Comparison of ENCODE assay signal across 8 cellular contexts in the genomic region with DNA sequence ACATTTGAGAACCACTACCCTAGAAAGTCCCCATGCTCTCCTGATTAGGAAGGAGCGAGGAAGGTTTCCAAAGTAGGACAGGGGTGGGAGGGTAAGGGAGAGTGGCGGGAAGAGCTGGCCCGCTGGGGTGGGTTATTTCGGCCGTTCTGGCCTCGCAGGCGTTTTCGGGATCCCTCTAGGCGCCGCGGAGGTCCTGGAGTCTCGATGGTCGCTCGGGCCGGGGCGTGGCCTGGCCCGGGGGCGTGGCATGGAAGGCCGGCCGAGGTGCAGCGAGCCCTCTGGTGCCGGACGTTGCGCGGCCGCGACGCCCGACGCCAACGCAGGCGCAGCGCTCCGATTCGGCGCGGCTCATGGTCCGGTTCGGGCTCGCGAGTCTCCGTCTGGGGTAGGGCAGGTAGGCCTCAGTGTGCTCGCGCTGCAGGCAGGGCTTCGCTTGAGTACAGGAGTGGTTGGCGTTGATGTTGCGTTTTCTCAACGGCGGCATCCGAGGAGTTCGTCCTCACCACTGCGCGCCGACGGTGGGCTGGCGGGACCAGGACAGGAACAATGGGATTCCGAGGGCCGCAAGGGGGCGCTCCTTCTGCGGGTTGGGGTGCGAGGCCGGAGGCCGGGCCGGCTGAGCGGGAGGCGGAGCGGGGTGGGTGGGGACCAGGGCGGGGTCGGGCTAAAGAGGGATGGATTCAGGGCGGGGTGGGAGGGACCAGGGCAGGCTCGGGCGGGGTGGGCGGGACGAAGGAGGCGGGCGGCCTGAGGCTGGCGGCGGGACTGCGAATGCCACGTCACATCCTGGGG. TPM values are rescaled to one million over a fixed set of nuclear protein-coding genes. Genes with fewer than 3 reads are reported as not detected.
DNase-seq lines count a peak whose midpoint lies in the region; ATAC-seq lines count a peak whose summit lies in the region.

A gene with protein sequence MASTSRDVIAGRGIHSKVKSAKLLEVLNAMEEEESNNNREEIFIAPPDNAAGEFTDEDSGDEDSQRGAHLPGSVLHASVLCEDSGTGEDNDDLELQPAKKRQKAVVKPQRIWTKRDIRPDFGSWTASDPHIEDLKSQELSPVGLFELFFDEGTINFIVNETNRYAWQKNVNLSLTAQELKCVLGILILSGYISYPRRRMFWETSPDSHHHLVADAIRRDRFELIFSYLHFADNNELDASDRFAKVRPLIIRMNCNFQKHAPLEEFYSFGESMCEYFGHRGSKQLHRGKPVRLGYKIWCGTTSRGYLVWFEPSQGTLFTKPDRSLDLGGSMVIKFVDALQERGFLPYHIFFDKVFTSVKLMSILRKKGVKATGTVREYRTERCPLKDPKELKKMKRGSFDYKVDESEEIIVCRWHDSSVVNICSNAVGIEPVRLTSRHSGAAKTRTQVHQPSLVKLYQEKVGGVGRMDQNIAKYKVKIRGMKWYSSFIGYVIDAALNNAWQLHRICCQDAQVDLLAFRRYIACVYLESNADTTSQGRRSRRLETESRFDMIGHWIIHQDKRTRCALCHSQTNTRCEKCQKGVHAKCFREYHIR (plus strand): TSS at position 287 of the 792 bp plus-strand sequence. CDS start 7,628 bp downstream, outside the sequence.

- H3K27ac ChIP-seq in CD4-positive, alpha-beta memory T cell (ENCODE audit: low read depth, low read length) = peak within 1 kb of the TSS; percentile 77
- H3K27ac ChIP-seq in ectodermal cell (ENCODE audit: insufficient read depth, low read depth, low read length, poor library complexity, severe bottlenecking) = peak within 1 kb of the TSS; percentile 99

- CTCF ChIA-PET in CD4-positive, alpha-beta memory T cell (lab: Charles Lee; ENCODE audit: partially characterized antibody) = interaction anchor here (0.7 to 1.4 kb wide), 5 partner anchors 20 to 80 kb away, joined by 3 to 5 read pairs (median 4); a partner anchor contains a TSS
- CTCF ChIA-PET in activated CD4-positive, alpha-beta memory T cell treated with anti-CD3 and anti-CD28 coated beads, Interleukin-2, amount 10 ng/mL, durations not matched to agents 7 days and 5 days (lab: Charles Lee) = interaction anchor here (0.6 to 1.9 kb wide), 4 partner anchors 9 to 68 kb away, joined by 3 to 11 read pairs (median 3); a partner anchor contains a TSS

- 1% methylated on average over 79 to 80 of the region's 80 CpGs for WGBS in ectodermal cell, 2 experiments

- no peaks in the 10 kb centered on the region for H3K9me3 ChIP-seq in CD4-positive, alpha-beta memory T cell (ENCODE audit: control insufficient read depth in 1 of 2, low read length in 2 of 2)
- no peaks in the 10 kb centered on the region for H3K9me3 ChIP-seq in ectodermal cell (ENCODE audit: control insufficient read depth, low read length)

- H3K27ac Mint-ChIP-seq in CD4-positive, alpha-beta memory T cell = peak within 1 kb of the TSS; percentile 92 to 99 (median 99)
- peak within 1 kb of the TSS; percentile 98 for H3K27ac Mint-ChIP-seq in activated CD4-positive, alpha-beta memory T cell treated with anti-CD3 and anti-CD28 coated beads, Interleukin-2, amount 10 ng/mL, durations not matched to agents 7 days and 5 days

- POLR2A ChIA-PET in CD4-positive, alpha-beta memory T cell (lab: Charles Lee; ENCODE audit: partially characterized antibody) = interaction anchor here (0.6 to 2.0 kb wide), 6 partner anchors 32 to 79 kb away, joined by 3 to 28 read pairs (median 10); a partner anchor contains a TSS
- POLR2A ChIA-PET in activated CD4-positive, alpha-beta memory T cell treated with anti-CD3 and anti-CD28 coated beads, Interleukin-2, amount 10 ng/mL, durations not matched to agents 7 days and 5 days (lab: Charles Lee) = interaction anchor here (0.7 to 1.5 kb wide), 5 partner anchors 19 to 80 kb away, joined by 3 read pairs; a partner anchor contains a TSS

- peaks cover 26 to 59% (median 35%) of the 10 kb centered on the region in 4 donors for H3K4me1 Mint-ChIP-seq in CD4-positive, alpha-beta memory T cell
- peaks cover 46% of the 10 kb centered on the region for H3K4me1 Mint-ChIP-seq in activated CD4-positive, alpha-beta memory T cell treated with anti-CD3 and anti-CD28 coated beads, Interleukin-2, amount 10 ng/mL, durations not matched to agents 7 days and 5 days

- H3K36me3 ChIP-seq in CD4-positive, alpha-beta memory T cell (ENCODE audit: insufficient read depth, low read length) = no peaks in the 10 kb centered on the region
- no peaks in the 10 kb centered on the region for H3K36me3 ChIP-seq in ectodermal cell (ENCODE audit: control insufficient read depth, insufficient read depth, low read length)

- peaks cover 0 to 2% of the 10 kb centered on the region in 2 donors for H3K27me3 Mint-ChIP-seq in CD4-positive, alpha-beta memory T cell
- peaks cover 17% of the 10 kb centered on the region for H3K27me3 Mint-ChIP-seq in activated CD4-positive, alpha-beta memory T cell treated with anti-CD3 and anti-CD28 coated beads, Interleukin-2, amount 10 ng/mL, durations not matched to agents 7 days and 5 days

- intact Hi-C loops in CD4-positive, alpha-beta memory T cell (cut with micrococcal nuclease) = loop anchor here (1.0 kb wide), 4 partner anchors 32 to 80 kb away; a partner anchor contains a TSS

- H3K36me3 Mint-ChIP-seq in CD4-positive, alpha-beta memory T cell = peaks cover 0 to 11% of the 10 kb centered on the region in 2 donors
- H3K36me3 Mint-ChIP-seq in activated CD4-positive, alpha-beta memory T cell treated with anti-CD3 and anti-CD28 coated beads, Interleukin-2, amount 10 ng/mL, durations not matched to agents 7 days and 5 days (ENCODE audit: low read depth) = peaks cover 3% of the 10 kb centered on the region

- H3K9me3 Mint-ChIP-seq in CD4-positive, alpha-beta memory T cell = no peaks in the 10 kb centered on the region
- no peaks in the 10 kb centered on the region for H3K9me3 Mint-ChIP-seq in activated CD4-positive, alpha-beta memory T cell treated with anti-CD3 and anti-CD28 coated beads, Interleukin-2, amount 10 ng/mL, durations not matched to agents 7 days and 5 days

- peak within 1 kb of the TSS; percentile 96 to 98 (median 98) for H3K4me3 Mint-ChIP-seq in CD4-positive, alpha-beta memory T cell
- peak within 1 kb of the TSS; percentile 85 for H3K4me3 Mint-ChIP-seq in activated CD4-positive, alpha-beta memory T cell treated with anti-CD3 and anti-CD28 coated beads, Interleukin-2, amount 10 ng/mL, durations not matched to agents 7 days and 5 days

- H3K27me3 ChIP-seq in CD4-positive, alpha-beta memory T cell (ENCODE audit: insufficient read depth, low read length) = no peaks in the 10 kb centered on the region
- no peaks in the 10 kb centered on the region for H3K27me3 ChIP-seq in ectodermal cell (ENCODE audit: control insufficient read depth, insufficient read depth, low read length, poor library complexity, severe bottlenecking)

- peak; percentile 90 to 93 (median 92) for DNase-seq in CD4-positive, alpha-beta memory T cell
- DNase-seq in NCI-H774 (lab: John Stamatoyannopoulos, UW) (peak; percentile 94), medulla oblongata (ENCODE audit: extremely low spot score) (peak; percentile 90)
- DNase-seq in activated CD4-positive, alpha-beta memory T cell treated with anti-CD3 and anti-CD28 coated beads, Interleukin-2, amount 10 ng/mL, durations not matched to agents 7 days and 5 days = peak; percentile 95
- DNase-seq in stimulated activated CD4-positive, alpha-beta T cell treated with anti-CD3 and anti-CD28 coated beads, TNF-alpha, amount 100 ng/mL, for 48 hours (ENCODE audit: low read depth in 3 of 3) = peak; percentile 92 to 97 (median 96)

- H3K4me1 ChIP-seq in CD4-positive, alpha-beta memory T cell (ENCODE audit: insufficient read depth, low read length) = peaks cover 28% of the 10 kb centered on the region
- H3K4me1 ChIP-seq in ectodermal cell (ENCODE audit: control insufficient read depth, insufficient read depth, low read length) = no peaks in the 10 kb centered on the region

- peak within 1 kb of the TSS; percentile 45 to 80 for H3K4me3 ChIP-seq in CD4-positive, alpha-beta memory T cell (ENCODE audit: low read length in 2 of 2)
- H3K4me3 ChIP-seq in ectodermal cell (ENCODE audit: insufficient read depth, low read depth, low read length) = peak within 1 kb of the TSS; percentile 59

- ATAC-seq in GM19397 (IDR thresholded peaks at IDR 0.05; ENCODE audit: unreplicated experiment) (peak; percentile 96), HG03565 (IDR thresholded peaks at IDR 0.05; ENCODE audit: unreplicated experiment) (peak; percentile 92)

RNA-seq across cellular contexts. Expression of the gene that starts here (rescaled TPM):
- 10 to 100 TPM; 18.3 to 19.6 TPM for total RNA-seq in CD4-positive, alpha-beta memory T cell
- polyA plus RNA-seq in CD4-positive, alpha-beta memory T cell = 10 to 100 TPM in 1 of 2 donors, 1 to 10 TPM in 1; 7.3 to 10.9 TPM
- 1 to 10 TPM; 6.3 to 6.4 TPM for total RNA-seq in activated CD4-positive, alpha-beta memory T cell treated with anti-CD3 and anti-CD28 coated beads, Interleukin-2, amount 10 ng/mL, durations not matched to agents 7 days and 5 days
- polyA plus RNA-seq in ectodermal cell (2013, experiment 1 of 4) = 9.7 TPM
- polyA plus RNA-seq in ectodermal cell (2013, experiment 2 of 4) = 14.1 TPM
- 8.5 TPM for polyA plus RNA-seq in ectodermal cell (2013, experiment 3 of 4)
- polyA plus RNA-seq in ectodermal cell (2013, experiment 4 of 4) = 8.6 TPM

Comparison
In these comparisons a context has a peak if more than half of its experiments do, and no peak if none do; other contexts are left out.
1. Peak in every context shown above with its lines: DNase-seq, ATAC-seq, H3K4me3 ChIP-seq and H3K27ac ChIP-seq.